Comparison of ENCODE assay signal across 1 cellular context in the genomic region with DNA sequence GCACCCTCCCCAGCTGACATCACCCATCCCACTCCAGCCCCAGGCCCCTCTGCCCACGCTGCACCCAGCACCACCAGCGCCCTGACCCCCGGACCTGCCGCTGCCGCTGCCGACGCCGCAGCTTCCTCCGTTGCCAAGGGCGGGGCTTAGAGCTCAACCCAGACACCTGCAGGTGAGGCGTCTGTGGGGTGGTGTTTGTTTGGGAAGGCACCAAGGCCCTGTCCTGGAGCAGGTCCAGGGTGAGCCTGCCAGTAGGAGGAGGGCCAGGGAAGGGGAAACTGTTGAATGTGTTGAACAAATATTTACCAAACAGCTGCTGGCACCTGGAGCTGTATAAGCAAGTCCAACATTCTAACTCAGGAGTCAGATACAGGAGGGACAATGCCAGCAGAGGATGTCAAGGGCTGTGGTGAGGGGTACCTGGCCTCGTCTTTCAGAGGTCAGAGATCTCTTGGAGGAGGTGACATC.
TF ChIP-seq lines count a peak whose summit lies in the region.

No MANE protein-coding gene starts in this region.

TF ChIP-seq in HepG2, 621 proteins besides CTCF, POLR2A, EP300 and RAD21 (continued from another document and continues in another):
- TF ChIP-seq, protein P1, sequence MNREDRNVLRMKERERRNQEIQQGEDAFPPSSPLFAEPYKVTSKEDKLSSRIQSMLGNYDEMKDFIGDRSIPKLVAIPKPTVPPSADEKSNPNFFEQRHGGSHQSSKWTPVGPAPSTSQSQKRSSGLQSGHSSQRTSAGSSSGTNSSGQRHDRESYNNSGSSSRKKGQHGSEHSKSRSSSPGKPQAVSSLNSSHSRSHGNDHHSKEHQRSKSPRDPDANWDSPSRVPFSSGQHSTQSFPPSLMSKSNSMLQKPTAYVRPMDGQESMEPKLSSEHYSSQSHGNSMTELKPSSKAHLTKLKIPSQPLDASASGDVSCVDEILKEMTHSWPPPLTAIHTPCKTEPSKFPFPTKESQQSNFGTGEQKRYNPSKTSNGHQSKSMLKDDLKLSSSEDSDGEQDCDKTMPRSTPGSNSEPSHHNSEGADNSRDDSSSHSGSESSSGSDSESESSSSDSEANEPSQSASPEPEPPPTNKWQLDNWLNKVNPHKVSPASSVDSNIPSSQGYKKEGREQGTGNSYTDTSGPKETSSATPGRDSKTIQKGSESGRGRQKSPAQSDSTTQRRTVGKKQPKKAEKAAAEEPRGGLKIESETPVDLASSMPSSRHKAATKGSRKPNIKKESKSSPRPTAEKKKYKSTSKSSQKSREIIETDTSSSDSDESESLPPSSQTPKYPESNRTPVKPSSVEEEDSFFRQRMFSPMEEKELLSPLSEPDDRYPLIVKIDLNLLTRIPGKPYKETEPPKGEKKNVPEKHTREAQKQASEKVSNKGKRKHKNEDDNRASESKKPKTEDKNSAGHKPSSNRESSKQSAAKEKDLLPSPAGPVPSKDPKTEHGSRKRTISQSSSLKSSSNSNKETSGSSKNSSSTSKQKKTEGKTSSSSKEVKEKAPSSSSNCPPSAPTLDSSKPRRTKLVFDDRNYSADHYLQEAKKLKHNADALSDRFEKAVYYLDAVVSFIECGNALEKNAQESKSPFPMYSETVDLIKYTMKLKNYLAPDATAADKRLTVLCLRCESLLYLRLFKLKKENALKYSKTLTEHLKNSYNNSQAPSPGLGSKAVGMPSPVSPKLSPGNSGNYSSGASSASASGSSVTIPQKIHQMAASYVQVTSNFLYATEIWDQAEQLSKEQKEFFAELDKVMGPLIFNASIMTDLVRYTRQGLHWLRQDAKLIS (CRISPR knock-in tag; IDR thresholded peaks at IDR 0.05) = no peak
- TF ChIP-seq GFI1 (CRISPR knock-in tag; IDR thresholded peaks at IDR 0.05; ENCODE audit: borderline replicate concordance) = no peak
- no peak for TF ChIP-seq NFE2L1 (CRISPR knock-in tag; IDR thresholded peaks at IDR 0.05; ENCODE audit: borderline replicate concordance)
- TF ChIP-seq, protein P2, sequence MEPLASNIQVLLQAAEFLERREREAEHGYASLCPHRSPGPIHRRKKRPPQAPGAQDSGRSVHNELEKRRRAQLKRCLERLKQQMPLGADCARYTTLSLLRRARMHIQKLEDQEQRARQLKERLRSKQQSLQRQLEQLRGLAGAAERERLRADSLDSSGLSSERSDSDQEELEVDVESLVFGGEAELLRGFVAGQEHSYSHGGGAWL (CRISPR knock-in tag; IDR thresholded peaks at IDR 0.05) = no peak
- 0 out of 2 replicates have a peak, but pooled peaks have one; percentile 80 for TF ChIP-seq ZNF451 (CRISPR knock-in tag; IDR thresholded peaks at IDR 0.05)
- 0 out of 2 replicates have a peak, but pooled peaks have one; percentile 37 for TF ChIP-seq RBFOX2 (IDR thresholded peaks at IDR 0.05; ENCODE audit: low read depth, low read length)
- TF ChIP-seq, protein P3, sequence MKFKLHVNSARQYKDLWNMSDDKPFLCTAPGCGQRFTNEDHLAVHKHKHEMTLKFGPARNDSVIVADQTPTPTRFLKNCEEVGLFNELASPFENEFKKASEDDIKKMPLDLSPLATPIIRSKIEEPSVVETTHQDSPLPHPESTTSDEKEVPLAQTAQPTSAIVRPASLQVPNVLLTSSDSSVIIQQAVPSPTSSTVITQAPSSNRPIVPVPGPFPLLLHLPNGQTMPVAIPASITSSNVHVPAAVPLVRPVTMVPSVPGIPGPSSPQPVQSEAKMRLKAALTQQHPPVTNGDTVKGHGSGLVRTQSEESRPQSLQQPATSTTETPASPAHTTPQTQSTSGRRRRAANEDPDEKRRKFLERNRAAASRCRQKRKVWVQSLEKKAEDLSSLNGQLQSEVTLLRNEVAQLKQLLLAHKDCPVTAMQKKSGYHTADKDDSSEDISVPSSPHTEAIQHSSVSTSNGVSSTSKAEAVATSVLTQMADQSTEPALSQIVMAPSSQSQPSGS (CRISPR knock-in tag; IDR thresholded peaks at IDR 0.05) = peak; percentile 25; the same call in 1 of the 2 replicates
- peak; percentile 51; the same call in 1 of the 2 replicates for TF ChIP-seq FOXA1 (IDR thresholded peaks at IDR 0.05)
- peak; percentile 71 for TF ChIP-seq FOXA1 (CRISPR knock-in tag; IDR thresholded peaks at IDR 0.05)
- TF ChIP-seq, protein P4, sequence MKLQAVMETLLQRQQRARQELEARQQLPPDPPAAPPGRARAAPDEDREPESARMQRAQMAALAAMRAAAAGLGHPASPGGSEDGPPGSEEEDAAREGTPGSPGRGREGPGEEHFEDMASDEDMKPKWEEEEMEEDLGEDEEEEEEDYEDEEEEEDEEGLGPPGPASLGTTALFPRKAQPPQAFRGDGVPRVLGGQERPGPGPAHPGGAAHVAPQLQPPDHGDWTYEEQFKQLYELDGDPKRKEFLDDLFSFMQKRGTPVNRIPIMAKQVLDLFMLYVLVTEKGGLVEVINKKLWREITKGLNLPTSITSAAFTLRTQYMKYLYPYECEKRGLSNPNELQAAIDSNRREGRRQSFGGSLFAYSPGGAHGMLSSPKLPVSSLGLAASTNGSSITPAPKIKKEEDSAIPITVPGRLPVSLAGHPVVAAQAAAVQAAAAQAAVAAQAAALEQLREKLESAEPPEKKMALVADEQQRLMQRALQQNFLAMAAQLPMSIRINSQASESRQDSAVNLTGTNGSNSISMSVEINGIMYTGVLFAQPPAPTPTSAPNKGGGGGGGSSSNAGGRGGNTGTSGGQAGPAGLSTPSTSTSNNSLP (IDR thresholded peaks at IDR 0.05; ENCODE audit: low read depth, low read length) = no peak
- TF ChIP-seq, protein P5, sequence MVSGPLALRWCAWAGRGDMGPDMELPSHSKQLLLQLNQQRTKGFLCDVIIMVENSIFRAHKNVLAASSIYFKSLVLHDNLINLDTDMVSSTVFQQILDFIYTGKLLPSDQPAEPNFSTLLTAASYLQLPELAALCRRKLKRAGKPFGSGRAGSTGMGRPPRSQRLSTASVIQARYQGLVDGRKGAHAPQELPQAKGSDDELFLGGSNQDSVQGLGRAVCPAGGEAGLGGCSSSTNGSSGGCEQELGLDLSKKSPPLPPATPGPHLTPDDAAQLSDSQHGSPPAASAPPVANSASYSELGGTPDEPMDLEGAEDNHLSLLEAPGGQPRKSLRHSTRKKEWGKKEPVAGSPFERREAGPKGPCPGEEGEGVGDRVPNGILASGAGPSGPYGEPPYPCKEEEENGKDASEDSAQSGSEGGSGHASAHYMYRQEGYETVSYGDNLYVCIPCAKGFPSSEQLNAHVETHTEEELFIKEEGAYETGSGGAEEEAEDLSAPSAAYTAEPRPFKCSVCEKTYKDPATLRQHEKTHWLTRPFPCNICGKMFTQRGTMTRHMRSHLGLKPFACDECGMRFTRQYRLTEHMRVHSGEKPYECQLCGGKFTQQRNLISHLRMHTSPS (CRISPR knock-in tag; IDR thresholded peaks at IDR 0.05; ENCODE audit: low read depth) = peak; percentile 80; the same call in 1 of the 2 replicates
- TF ChIP-seq, protein P6, sequence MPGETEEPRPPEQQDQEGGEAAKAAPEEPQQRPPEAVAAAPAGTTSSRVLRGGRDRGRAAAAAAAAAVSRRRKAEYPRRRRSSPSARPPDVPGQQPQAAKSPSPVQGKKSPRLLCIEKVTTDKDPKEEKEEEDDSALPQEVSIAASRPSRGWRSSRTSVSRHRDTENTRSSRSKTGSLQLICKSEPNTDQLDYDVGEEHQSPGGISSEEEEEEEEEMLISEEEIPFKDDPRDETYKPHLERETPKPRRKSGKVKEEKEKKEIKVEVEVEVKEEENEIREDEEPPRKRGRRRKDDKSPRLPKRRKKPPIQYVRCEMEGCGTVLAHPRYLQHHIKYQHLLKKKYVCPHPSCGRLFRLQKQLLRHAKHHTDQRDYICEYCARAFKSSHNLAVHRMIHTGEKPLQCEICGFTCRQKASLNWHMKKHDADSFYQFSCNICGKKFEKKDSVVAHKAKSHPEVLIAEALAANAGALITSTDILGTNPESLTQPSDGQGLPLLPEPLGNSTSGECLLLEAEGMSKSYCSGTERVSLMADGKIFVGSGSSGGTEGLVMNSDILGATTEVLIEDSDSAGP (CRISPR knock-in tag; IDR thresholded peaks at IDR 0.05; ENCODE audit: borderline replicate concordance) = peak; percentile 40; the same call in 1 of the 2 replicates
- no peak for TF ChIP-seq NR2F1 (CRISPR knock-in tag; IDR thresholded peaks at IDR 0.05)
- TF ChIP-seq ZNF75D (CRISPR knock-in tag; IDR thresholded peaks at IDR 0.05; ENCODE audit: borderline replicate concordance) = no peak
- TF ChIP-seq, protein P7, sequence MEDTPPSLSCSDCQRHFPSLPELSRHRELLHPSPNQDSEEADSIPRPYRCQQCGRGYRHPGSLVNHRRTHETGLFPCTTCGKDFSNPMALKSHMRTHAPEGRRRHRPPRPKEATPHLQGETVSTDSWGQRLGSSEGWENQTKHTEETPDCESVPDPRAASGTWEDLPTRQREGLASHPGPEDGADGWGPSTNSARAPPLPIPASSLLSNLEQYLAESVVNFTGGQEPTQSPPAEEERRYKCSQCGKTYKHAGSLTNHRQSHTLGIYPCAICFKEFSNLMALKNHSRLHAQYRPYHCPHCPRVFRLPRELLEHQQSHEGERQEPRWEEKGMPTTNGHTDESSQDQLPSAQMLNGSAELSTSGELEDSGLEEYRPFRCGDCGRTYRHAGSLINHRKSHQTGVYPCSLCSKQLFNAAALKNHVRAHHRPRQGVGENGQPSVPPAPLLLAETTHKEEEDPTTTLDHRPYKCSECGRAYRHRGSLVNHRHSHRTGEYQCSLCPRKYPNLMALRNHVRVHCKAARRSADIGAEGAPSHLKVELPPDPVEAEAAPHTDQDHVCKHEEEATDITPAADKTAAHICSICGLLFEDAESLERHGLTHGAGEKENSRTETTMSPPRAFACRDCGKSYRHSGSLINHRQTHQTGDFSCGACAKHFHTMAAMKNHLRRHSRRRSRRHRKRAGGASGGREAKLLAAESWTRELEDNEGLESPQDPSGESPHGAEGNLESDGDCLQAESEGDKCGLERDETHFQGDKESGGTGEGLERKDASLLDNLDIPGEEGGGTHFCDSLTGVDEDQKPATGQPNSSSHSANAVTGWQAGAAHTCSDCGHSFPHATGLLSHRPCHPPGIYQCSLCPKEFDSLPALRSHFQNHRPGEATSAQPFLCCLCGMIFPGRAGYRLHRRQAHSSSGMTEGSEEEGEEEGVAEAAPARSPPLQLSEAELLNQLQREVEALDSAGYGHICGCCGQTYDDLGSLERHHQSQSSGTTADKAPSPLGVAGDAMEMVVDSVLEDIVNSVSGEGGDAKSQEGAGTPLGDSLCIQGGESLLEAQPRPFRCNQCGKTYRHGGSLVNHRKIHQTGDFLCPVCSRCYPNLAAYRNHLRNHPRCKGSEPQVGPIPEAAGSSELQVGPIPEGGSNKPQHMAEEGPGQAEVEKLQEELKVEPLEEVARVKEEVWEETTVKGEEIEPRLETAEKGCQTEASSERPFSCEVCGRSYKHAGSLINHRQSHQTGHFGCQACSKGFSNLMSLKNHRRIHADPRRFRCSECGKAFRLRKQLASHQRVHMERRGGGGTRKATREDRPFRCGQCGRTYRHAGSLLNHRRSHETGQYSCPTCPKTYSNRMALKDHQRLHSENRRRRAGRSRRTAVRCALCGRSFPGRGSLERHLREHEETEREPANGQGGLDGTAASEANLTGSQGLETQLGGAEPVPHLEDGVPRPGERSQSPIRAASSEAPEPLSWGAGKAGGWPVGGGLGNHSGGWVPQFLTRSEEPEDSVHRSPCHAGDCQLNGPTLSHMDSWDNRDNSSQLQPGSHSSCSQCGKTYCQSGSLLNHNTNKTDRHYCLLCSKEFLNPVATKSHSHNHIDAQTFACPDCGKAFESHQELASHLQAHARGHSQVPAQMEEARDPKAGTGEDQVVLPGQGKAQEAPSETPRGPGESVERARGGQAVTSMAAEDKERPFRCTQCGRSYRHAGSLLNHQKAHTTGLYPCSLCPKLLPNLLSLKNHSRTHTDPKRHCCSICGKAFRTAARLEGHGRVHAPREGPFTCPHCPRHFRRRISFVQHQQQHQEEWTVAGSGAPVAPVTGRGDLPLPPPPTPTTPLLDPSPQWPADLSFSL (CRISPR knock-in tag; IDR thresholded peaks at IDR 0.05) = no peak
- TF ChIP-seq POLR2AphosphoS2 (IDR thresholded peaks at IDR 0.05; ENCODE audit: low read depth, low read length) = no peak
- TF ChIP-seq RAD51 (IDR thresholded peaks at IDR 0.05; ENCODE audit: borderline replicate concordance) = no peak
- TF ChIP-seq, protein P8, sequence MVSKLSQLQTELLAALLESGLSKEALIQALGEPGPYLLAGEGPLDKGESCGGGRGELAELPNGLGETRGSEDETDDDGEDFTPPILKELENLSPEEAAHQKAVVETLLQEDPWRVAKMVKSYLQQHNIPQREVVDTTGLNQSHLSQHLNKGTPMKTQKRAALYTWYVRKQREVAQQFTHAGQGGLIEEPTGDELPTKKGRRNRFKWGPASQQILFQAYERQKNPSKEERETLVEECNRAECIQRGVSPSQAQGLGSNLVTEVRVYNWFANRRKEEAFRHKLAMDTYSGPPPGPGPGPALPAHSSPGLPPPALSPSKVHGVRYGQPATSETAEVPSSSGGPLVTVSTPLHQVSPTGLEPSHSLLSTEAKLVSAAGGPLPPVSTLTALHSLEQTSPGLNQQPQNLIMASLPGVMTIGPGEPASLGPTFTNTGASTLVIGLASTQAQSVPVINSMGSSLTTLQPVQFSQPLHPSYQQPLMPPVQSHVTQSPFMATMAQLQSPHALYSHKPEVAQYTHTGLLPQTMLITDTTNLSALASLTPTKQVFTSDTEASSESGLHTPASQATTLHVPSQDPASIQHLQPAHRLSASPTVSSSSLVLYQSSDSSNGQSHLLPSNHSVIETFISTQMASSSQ (IDR thresholded peaks at IDR 0.05; ENCODE audit: low read depth) = no peak
- TF ChIP-seq, protein P8 (CRISPR knock-in tag; IDR thresholded peaks at IDR 0.05; ENCODE audit: borderline replicate concordance) = no peak
- TF ChIP-seq, protein P9, sequence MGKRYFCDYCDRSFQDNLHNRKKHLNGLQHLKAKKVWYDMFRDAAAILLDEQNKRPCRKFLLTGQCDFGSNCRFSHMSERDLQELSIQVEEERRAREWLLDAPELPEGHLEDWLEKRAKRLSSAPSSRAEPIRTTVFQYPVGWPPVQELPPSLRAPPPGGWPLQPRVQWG (CRISPR knock-in tag; IDR thresholded peaks at IDR 0.05; ENCODE audit: borderline replicate concordance, low read depth) = no peak
- no peak for TF ChIP-seq PAF1 (CRISPR knock-in tag; IDR thresholded peaks at IDR 0.05)
- no peak for TF ChIP-seq ZNF367 (CRISPR knock-in tag; IDR thresholded peaks at IDR 0.05; ENCODE audit: borderline replicate concordance)
- no peak for TF ChIP-seq HNRNPH1 (optimal IDR thresholded peaks at IDR 0.05; ENCODE audit: low read depth, low read length)
- TF ChIP-seq ZNF629 (CRISPR knock-in tag; conservative IDR thresholded peaks at IDR 0.05) = no peak
- TF ChIP-seq ZNF329 (CRISPR knock-in tag; IDR thresholded peaks at IDR 0.05; ENCODE audit: low read depth) = peak; percentile 45; the same call in 1 of the 2 replicates
- 0 out of 2 replicates have a peak, but pooled peaks have one; percentile 34 for TF ChIP-seq TGIF2 (CRISPR knock-in tag; IDR thresholded peaks at IDR 0.05)
- no peak for TF ChIP-seq ZNF30 (CRISPR knock-in tag; IDR thresholded peaks at IDR 0.05)
- no peak; the same call in 1 of the 2 replicates for TF ChIP-seq NCOR1 (IDR thresholded peaks at IDR 0.05; ENCODE audit: borderline replicate concordance, low read length)
